In the genomic region with DNA sequence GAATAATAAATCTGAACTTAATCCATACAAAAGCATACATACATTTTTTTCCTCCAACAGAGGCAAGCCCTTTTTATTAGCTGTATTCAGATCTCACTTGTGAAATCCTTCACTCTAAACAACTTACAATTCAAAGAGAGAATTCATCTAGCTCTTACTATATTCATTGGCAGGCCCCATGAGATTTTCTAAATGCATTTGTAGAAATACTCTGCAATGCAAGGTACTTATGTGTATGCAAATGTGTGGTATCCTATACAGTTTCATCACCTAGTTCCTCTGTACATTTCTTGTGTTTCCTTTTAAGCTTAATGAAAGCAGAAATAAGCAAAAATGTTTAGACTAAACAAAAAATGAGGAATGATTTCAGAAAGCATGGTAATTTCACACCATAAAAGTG, we compare ENCODE assay signal across 27 cellular contexts.
"Had no signal": no experiment of that assay in that cellular context is flagged by ENCODE, and none has a peak within 500 bp of the region (broad histone marks: within the 10 kb centered on the region; RNA-seq: fewer than 3 reads in every experiment).

No MANE protein-coding gene starts in this region.

- H3K4me3 Mint-ChIP-seq: effector memory CD8-positive, alpha-beta T cell; mesothelial cell of epicardium; naive thymus-derived CD8-positive, alpha-beta T cell; neural crest cell; stimulated activated naive CD8-positive, alpha-beta T cell treated with anti-CD3 and anti-CD28 coated beads, Interleukin-15, amount 100 ng/mL, for 72 hours had no signal

- H3K27me3 ChIP-seq: esophagus squamous epithelium, heart right ventricle, left lung, right lobe of liver, suprapubic skin, transverse colon, upper lobe of right lung, uterus had no signal

- ATAC-seq: effector memory CD8-positive, alpha-beta T cell; heart right ventricle; left cardiac atrium; left lung; naive thymus-derived CD8-positive, alpha-beta T cell; right lobe of liver; stimulated activated naive CD8-positive, alpha-beta T cell treated with anti-CD3 and anti-CD28 coated beads, Interleukin-15, amount 100 ng/mL, for 72 hours; upper lobe of right lung had no signal

- H2AFZ ChIP-seq: parathyroid adenoma had no signal

- H3K9me3 Mint-ChIP-seq: effector memory CD8-positive, alpha-beta T cell; mesothelial cell of epicardium; neural crest cell; stimulated activated naive CD8-positive, alpha-beta T cell treated with anti-CD3 and anti-CD28 coated beads, Interleukin-15, amount 100 ng/mL, for 72 hours had no signal

- H3K9ac ChIP-seq: parathyroid adenoma had no signal

- H3K36me3 Mint-ChIP-seq: mesothelial cell of epicardium; naive thymus-derived CD8-positive, alpha-beta T cell had no signal

- H3K4me1 ChIP-seq: esophagus squamous epithelium, heart right ventricle, left lung, parathyroid adenoma, right lobe of liver, suprapubic skin, transverse colon, upper lobe of right lung, uterus had no signal

- H3K27me3 Mint-ChIP-seq: effector memory CD8-positive, alpha-beta T cell; naive thymus-derived CD8-positive, alpha-beta T cell; progenitor cell of endocrine pancreas; stimulated activated naive CD8-positive, alpha-beta T cell treated with anti-CD3 and anti-CD28 coated beads, Interleukin-15, amount 100 ng/mL, for 72 hours had no signal

- DNase-seq: dermis blood vessel endothelial cell; effector memory CD8-positive, alpha-beta T cell; erythroblast; esophagus squamous epithelium; foreskin melanocyte; glutamatergic neuron; heart right ventricle; hippocampal formation; left cardiac atrium; left lung; mesenchymal stem cell; naive thymus-derived CD8-positive, alpha-beta T cell; right lobe of liver; small intestine; stimulated activated CD4-positive, alpha-beta T cell treated with anti-CD3 and anti-CD28 coated beads, Interleukin-15, amount 100 ng/mL, for 24 hours; stimulated activated CD4-positive, alpha-beta T cell treated with anti-CD3 and anti-CD28 coated beads, Interleukin-2, amount 100 ng/mL, for 48 hours; stimulated activated naive CD4-positive, alpha-beta T cell; stimulated activated naive CD8-positive, alpha-beta T cell treated with anti-CD3 and anti-CD28 coated beads, Interleukin-15, amount 100 ng/mL, for 72 hours; transverse colon; upper lobe of right lung; uterus had no signal

- H3K27ac Mint-ChIP-seq: effector memory CD8-positive, alpha-beta T cell; mesothelial cell of epicardium; naive thymus-derived CD8-positive, alpha-beta T cell; progenitor cell of endocrine pancreas; stimulated activated naive CD8-positive, alpha-beta T cell treated with anti-CD3 and anti-CD28 coated beads, Interleukin-15, amount 100 ng/mL, for 72 hours had no signal

- H3K4me3 ChIP-seq: coronary artery, esophagus squamous epithelium, heart right ventricle, left lung, right lobe of liver, suprapubic skin, transverse colon, upper lobe of right lung, uterus had no signal

- H3K36me3 ChIP-seq: esophagus squamous epithelium, heart right ventricle, left lung, right lobe of liver, suprapubic skin, transverse colon, upper lobe of right lung, uterus had no signal

- H3K27ac ChIP-seq: coronary artery, esophagus squamous epithelium, heart right ventricle, left lung, parathyroid adenoma, right lobe of liver, suprapubic skin, transverse colon, upper lobe of right lung, uterus had no signal

- H3K4me1 Mint-ChIP-seq: naive thymus-derived CD8-positive, alpha-beta T cell; neural crest cell; stimulated activated naive CD8-positive, alpha-beta T cell treated with anti-CD3 and anti-CD28 coated beads, Interleukin-15, amount 100 ng/mL, for 72 hours had no signal

- H3K9me3 ChIP-seq: esophagus squamous epithelium, left lung, right lobe of liver, suprapubic skin, transverse colon, upper lobe of right lung, uterus had no signal

- H3K79me2 ChIP-seq: parathyroid adenoma had no signal
